15 cellular contexts compared by ENCODE assay signal in the genomic region with DNA sequence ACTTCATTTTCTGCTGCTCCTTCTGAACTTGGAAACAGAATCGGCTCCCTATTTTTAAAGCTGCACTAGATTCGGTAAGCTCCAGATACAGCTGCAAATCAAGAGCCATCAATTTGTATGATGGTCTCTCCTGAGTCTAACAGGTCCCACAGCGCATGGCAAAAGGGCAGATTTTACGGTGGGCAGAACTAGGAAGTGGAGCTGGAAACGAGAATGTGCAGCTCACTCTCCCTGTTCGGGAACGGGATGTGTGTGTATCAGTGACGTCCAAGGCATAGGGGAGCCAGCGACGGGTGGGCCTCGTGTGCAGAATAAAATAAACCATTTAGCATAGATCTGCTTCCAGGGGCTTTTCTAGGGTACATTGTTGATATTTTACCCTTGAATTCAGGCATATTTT.
DNase-seq lines count a peak whose midpoint lies in the region; ATAC-seq and TF ChIP-seq lines count a peak whose summit lies in the region.
"Had no signal": no experiment of that assay in that cellular context is flagged by ENCODE, and none has a peak within 500 bp of the region (broad histone marks: within the 10 kb centered on the region; RNA-seq: fewer than 3 reads in every experiment).

No MANE protein-coding gene starts in this region.

- H3K27me3 ChIP-seq in smooth muscle cell (ENCODE audit: low read depth): no peaks in the 10 kb centered on the region
- H3K27me3 ChIP-seq: BLaER1 treated with 17β-estradiol and CSF1 and Interleukin-3, amounts not matched to agents 10 nM and 100 nM had no signal

- H2AFZ ChIP-seq in smooth muscle cell (ENCODE audit: low read depth): no peak overlapping the region

- peaks cover 86% of the 10 kb centered on the region for H3F3A ChIP-seq in smooth muscle cell (ENCODE audit: low read depth)

- H3K27ac ChIP-seq in coronary artery: peak overlapping the region; percentile 79 to 86
- peak overlapping the region; percentile 59 for H3K27ac ChIP-seq in smooth muscle cell (ENCODE audit: low read depth)
- H3K27ac ChIP-seq: BLaER1 treated with 17β-estradiol and CSF1 and Interleukin-3, amounts not matched to agents 10 nM and 100 nM had no signal

- H3K79me2 ChIP-seq in smooth muscle cell (ENCODE audit: low read depth): peaks cover 97% of the 10 kb centered on the region

- no peaks in the 10 kb centered on the region for H3K9me3 ChIP-seq in smooth muscle cell (replicated peaks; ENCODE audit: low read depth)
- H3K9me3 ChIP-seq: BLaER1 treated with 17β-estradiol and CSF1 and Interleukin-3, amounts not matched to agents 10 nM and 100 nM had no signal

- DNase-seq in GM03348 (ENCODE audit: low spot score) (peak; percentile 42), coronary artery (ENCODE audit: low spot score) (peak; percentile 80), left lobe of liver (ENCODE audit: low spot score) (no peak), smooth muscle cell (lab: John Stamatoyannopoulos, UW; ENCODE audit: unreplicated experiment) (no peak), NCI-H748 (lab: John Stamatoyannopoulos, UW; ENCODE audit: unreplicated experiment) (no peak), hippocampal formation (lab: John Stamatoyannopoulos, UW) (no peak)
- DNase-seq in stimulated activated CD4-positive, alpha-beta T cell treated with anti-CD3 and anti-CD28 coated beads, Interleukin-15, amount 100 ng/mL, for 24 hours: no peak
- DNase-seq: activated gamma-delta T cell; MV-4-11; natural killer cell; NCI-H526 treated with DMSO at 0.1 percent for 48 hours; SIG-M5; stimulated activated CD4-positive, alpha-beta T cell treated with anti-CD3 and anti-CD28 coated beads, Interleukin-4, amount 100 ng/mL, for 4 hours had no signal

- H3K36me3 ChIP-seq in smooth muscle cell (ENCODE audit: low read depth): peaks cover 5% of the 10 kb centered on the region
- H3K36me3 ChIP-seq: BLaER1 treated with 17β-estradiol and CSF1 and Interleukin-3, amounts not matched to agents 10 nM and 100 nM had no signal

- peak overlapping the region; percentile 47 for H3K4me3 ChIP-seq in coronary artery
- H3K4me3 ChIP-seq in smooth muscle cell: no peak overlapping the region
- H3K4me3 ChIP-seq: BLaER1 treated with 17β-estradiol and CSF1 and Interleukin-3, amounts not matched to agents 10 nM and 100 nM had no signal

- ATAC-seq in left lobe of liver (peak; percentile 39), HG03342 (IDR thresholded peaks at IDR 0.05; ENCODE audit: unreplicated experiment) (no peak)
- ATAC-seq: natural killer cell had no signal

- H3K4me2 ChIP-seq in smooth muscle cell: peak overlapping the region; percentile 45
- H3K4me2 ChIP-seq: BLaER1 treated with 17β-estradiol and CSF1 and Interleukin-3, amounts not matched to agents 10 nM and 100 nM had no signal

- TF ChIP-seq CTCF in coronary artery (IDR thresholded peaks at IDR 0.05) (no peak), smooth muscle cell (IDR thresholded peaks at IDR 0.05; ENCODE audit: borderline replicate concordance, insufficient read depth, poor library complexity, severe bottlenecking) (no peak)

- H3K9ac ChIP-seq in smooth muscle cell (ENCODE audit: low read depth): peak overlapping the region; percentile 15
- H3K9ac ChIP-seq: BLaER1 treated with 17β-estradiol and CSF1 and Interleukin-3, amounts not matched to agents 10 nM and 100 nM had no signal

- 82% methylated on average over 11 of the region's 11 CpGs for WGBS in smooth muscle cell (ENCODE audit: low lambda C conversion rate)

- peaks cover 25% of the 10 kb centered on the region for H3K4me1 ChIP-seq in smooth muscle cell (ENCODE audit: low read depth)

- H4K20me1 ChIP-seq in smooth muscle cell (ENCODE audit: low read depth): peaks cover 97% of the 10 kb centered on the region
- H4K20me1 ChIP-seq: BLaER1 treated with 17β-estradiol and CSF1 and Interleukin-3, amounts not matched to agents 10 nM and 100 nM had no signal

Comparison
In these comparisons a context has a peak if more than half of its experiments do, and no peak if none do; other contexts are left out.
1. DNase-seq: peak in GM03348 (single experiment) and coronary artery (single experiment); none in left lobe of liver (single experiment), smooth muscle cell (single experiment), stimulated activated CD4-positive, alpha-beta T cell treated with anti-CD3 and anti-CD28 coated beads, Interleukin-15, amount 100 ng/mL, for 24 hours (single experiment), NCI-H748 (single experiment) and hippocampal formation (0 of 2).